ENCODE assay signal across 22 cellular contexts in genomic region chr18:3619746-3620145, GRCh38.
"Had no signal": no experiment of that assay in that cellular context is flagged by ENCODE, and none has a peak within 500 bp of the region (broad histone marks: within the 10 kb centered on the region; RNA-seq: fewer than 3 reads in every experiment).

No MANE protein-coding gene starts in this region.

- FAIRE-seq: endometrium, frontal cortex, islet of Langerhans had no signal

- H3K9me3 ChIP-seq: heart right ventricle, mucosa of descending colon, neutrophil, sigmoid colon, stomach, thoracic aorta, transverse colon, uterus had no signal

- H3K27me3 ChIP-seq: dorsolateral prefrontal cortex, heart right ventricle, sigmoid colon, stomach, transverse colon, uterus had no signal

- H3K9me3 Mint-ChIP-seq: naive thymus-derived CD8-positive, alpha-beta T cell had no signal

- H3K36me3 ChIP-seq: heart right ventricle, neutrophil, sigmoid colon, stomach, thoracic aorta, transverse colon, uterus had no signal

- H3K4me3 ChIP-seq: dorsolateral prefrontal cortex, heart right ventricle, mucosa of descending colon, sigmoid colon, skin epidermis, stomach, thoracic aorta, transverse colon, uterus had no signal

- H3K36me3 Mint-ChIP-seq: naive thymus-derived CD8-positive, alpha-beta T cell had no signal

- H3K27me3 Mint-ChIP-seq: naive thymus-derived CD8-positive, alpha-beta T cell had no signal

- H3K27ac ChIP-seq: heart right ventricle, neutrophil, sigmoid colon, skin epidermis, stomach, thoracic aorta, transverse colon, uterus had no signal

- H3K4me3 Mint-ChIP-seq: naive thymus-derived CD8-positive, alpha-beta T cell had no signal

- ATAC-seq: esophagus mucosa; heart right ventricle; mucosa of descending colon; naive thymus-derived CD8-positive, alpha-beta T cell had no signal

- DNase-seq: cortex of kidney; dorsolateral prefrontal cortex; effector CD8-positive, alpha-beta T cell; heart right ventricle; hypothalamus; kidney glomerular epithelial cell; mammary epithelial cell; mucosa of descending colon; naive thymus-derived CD8-positive, alpha-beta T cell; sigmoid colon; stimulated activated naive CD4-positive, alpha-beta T cell; stomach; substantia nigra; transverse colon; uterus had no signal
